Comparison of ENCODE assay signal across 10 cellular contexts in genomic region chr12:104763163-104763805, GRCh38.
DNase-seq lines count a peak whose midpoint lies in the region; ATAC-seq and TF ChIP-seq lines count a peak whose summit lies in the region.
"Had no signal": no experiment of that assay in that cellular context is flagged by ENCODE, and none has a peak within 500 bp of the region (broad histone marks: within the 10 kb centered on the region; RNA-seq: fewer than 3 reads in every experiment).

No MANE protein-coding gene starts in this region.

- TF ChIP-seq CTCF in HFF-Myc (IDR thresholded peaks at IDR 0.05; ENCODE audit: low read depth, low read length, missing control alignments) = no peak
- no peak for TF ChIP-seq CTCF in RWPE2 (IDR thresholded peaks at IDR 0.05; ENCODE audit: poor library complexity, severe bottlenecking)
- TF ChIP-seq CTCF in fibroblast of lung (conservative IDR thresholded peaks at IDR 0.05 in 1 of 2, IDR thresholded peaks at IDR 0.05 in 1 of 2; ENCODE audit: low read depth in 1 of 2, low read length in 2 of 2) = no peak

- no peak overlapping the region for H2AFZ ChIP-seq in fibroblast of lung (ENCODE audit: low read length)

- H3K4me1 ChIP-seq in RWPE2 (ENCODE audit: insufficient read depth, poor library complexity, severe bottlenecking) (no peaks in the 10 kb centered on the region), fibroblast of lung (ENCODE audit: control insufficient read depth, extremely low read depth, insufficient read depth, low read length) (peaks cover 5% of the 10 kb centered on the region)

- no peaks in the 10 kb centered on the region for H4K20me1 ChIP-seq in fibroblast of lung (ENCODE audit: control insufficient read depth, extremely low read depth, insufficient read depth, low read length)

- no peaks in the 10 kb centered on the region for H3K79me2 ChIP-seq in fibroblast of lung (ENCODE audit: control insufficient read depth, insufficient read depth, low read length)

- ATAC-seq in RWPE2 (ENCODE audit: low read depth) (peak; percentile 41; the same call in 1 of the 3 replicates), GM21528 (IDR thresholded peaks at IDR 0.05; ENCODE audit: low FRiP score, unreplicated experiment) (no peak), HG03280 (IDR thresholded peaks at IDR 0.05; ENCODE audit: unreplicated experiment) (no peak), HG03097 (IDR thresholded peaks at IDR 0.05; ENCODE audit: low FRiP score, unreplicated experiment) (no peak)

- H3K9me3 ChIP-seq in RWPE2 (ENCODE audit: severe bottlenecking) (no peaks in the 10 kb centered on the region), fibroblast of lung (ENCODE audit: control insufficient read depth, insufficient read depth, low read depth, low read length) (no peaks in the 10 kb centered on the region)

- H3K36me3 ChIP-seq in RWPE2 (ENCODE audit: low read depth) (no peaks in the 10 kb centered on the region), fibroblast of lung (ENCODE audit: control insufficient read depth, insufficient read depth, low read length) (no peaks in the 10 kb centered on the region)

- DNase-seq in GDM1 (lab: John Stamatoyannopoulos, UW) (peak; percentile 28), HFF-Myc (ENCODE audit: extremely low read depth, low read depth) (peak; percentile 16), RWPE2 (ENCODE audit: low spot score) (no peak), fibroblast of lung (ENCODE audit: low read depth in 2 of 2) (peak; percentile 14 to 23), NCI-H1048 (lab: John Stamatoyannopoulos, UW) (no peak)
- DNase-seq: DMS153, NCI-H524 had no signal

- H3K27ac ChIP-seq in RWPE2 (ENCODE audit: poor library complexity, severe bottlenecking) (no peak overlapping the region), fibroblast of lung (ENCODE audit: insufficient read depth, low read length) (no peak overlapping the region)

- H3K27me3 ChIP-seq in RWPE2 (ENCODE audit: insufficient read depth, poor library complexity, severe bottlenecking) (no peaks in the 10 kb centered on the region), fibroblast of lung (ENCODE audit: control insufficient read depth, insufficient read depth, low read length) (no peaks in the 10 kb centered on the region)

- no peak overlapping the region for H3K4me2 ChIP-seq in fibroblast of lung (ENCODE audit: extremely low read depth, insufficient read depth, low read length)

- H3K9ac ChIP-seq in fibroblast of lung (ENCODE audit: insufficient read depth, low read length) = no peak overlapping the region

- H3K4me3 ChIP-seq in HFF-Myc (replicated peaks; ENCODE audit: low read depth, low read length) = no peak overlapping the region
- no peak overlapping the region for H3K4me3 ChIP-seq in RWPE2 (ENCODE audit: severe bottlenecking)
- no peak overlapping the region for H3K4me3 ChIP-seq in fibroblast of lung (replicated peaks in 1 of 4; ENCODE audit: control extremely low read depth in 1 of 4, insufficient read depth in 1 of 4, low read depth in 3 of 4, low read length in 4 of 4)

Comparison
In these comparisons a context has a peak if more than half of its experiments do, and no peak if none do; other contexts are left out.
1. DNase-seq: peak in GDM1 (single experiment), HFF-Myc (single experiment) and fibroblast of lung (2 of 2); none in RWPE2 (single experiment) and NCI-H1048 (single experiment).